ENCODE assay signal across 13 cellular contexts in genomic region chr6:138844203-138844602, GRCh38. TPM values are rescaled to one million over a fixed set of nuclear protein-coding genes. Genes with fewer than 3 reads are reported as not detected.
DNase-seq lines count a peak whose midpoint lies in the region; ATAC-seq and TF ChIP-seq lines count a peak whose summit lies in the region.
"Had no signal": no experiment of that assay in that cellular context is flagged by ENCODE, and none has a peak within 500 bp of the region (broad histone marks: within the 10 kb centered on the region; RNA-seq: fewer than 3 reads in every experiment).

No MANE protein-coding gene starts in this region.

- TF ChIP-seq POLR2A in testis (IDR thresholded peaks at IDR 0.05) (no peak), esophagus muscularis mucosa (IDR thresholded peaks at IDR 0.05; ENCODE audit: low read depth) (no peak)

- H3K27me3 ChIP-seq in adipocyte (replicated peaks; ENCODE audit: control insufficient read depth, insufficient read depth, low read length) (no peaks in the 10 kb centered on the region), testis (no peaks in the 10 kb centered on the region), esophagus muscularis mucosa (no peaks in the 10 kb centered on the region)
- H3K27me3 ChIP-seq: gastrocnemius medialis, SJSA1, upper lobe of right lung had no signal

- DNase-seq in NCI-H82 (lab: John Stamatoyannopoulos, UW) (peak; percentile 52), NCI-H82 treated with DMSO at 0.1 percent for 48 hours (lab: John Stamatoyannopoulos, UW; ENCODE audit: unreplicated experiment) (no peak), adipocyte (ENCODE audit: low read depth) (peak; percentile 58), left ventricle myocardium superior (peak; percentile 77), testis (peak; percentile 36), esophagus muscularis mucosa (ENCODE audit: extremely low spot score) (no peak), HUDEP-2 (lab: John Stamatoyannopoulos, UW; ENCODE audit: unreplicated experiment in 76 of 76) (no peak)
- DNase-seq: activated CD8-positive, alpha-beta T cell treated with anti-CD3 and anti-CD28 coated beads for 36 hours; upper lobe of right lung had no signal

- no peaks in the 10 kb centered on the region for H3K9me3 ChIP-seq in adipocyte (ENCODE audit: control insufficient read depth, low read length)
- H3K9me3 ChIP-seq in testis: no peaks in the 10 kb centered on the region
- H3K9me3 ChIP-seq in esophagus muscularis mucosa: no peaks in the 10 kb centered on the region
- H3K9me3 ChIP-seq: A549, gastrocnemius medialis, SJSA1, upper lobe of right lung had no signal

- no peak overlapping the region for H3K9ac ChIP-seq in adipocyte (ENCODE audit: low read length)

- TF ChIP-seq EP300 in esophagus muscularis mucosa (IDR thresholded peaks at IDR 0.05): no peak

- H3K4me3 ChIP-seq in adipocyte (ENCODE audit: low read length): peak overlapping the region; percentile 57
- no peak overlapping the region for H3K4me3 ChIP-seq in testis
- H3K4me3 ChIP-seq in esophagus muscularis mucosa: no peak overlapping the region
- H3K4me3 ChIP-seq: A549, SJSA1, upper lobe of right lung had no signal

- no peaks in the 10 kb centered on the region for H3K36me3 ChIP-seq in adipocyte (ENCODE audit: control insufficient read depth, insufficient read depth, low read length, severe bottlenecking)
- H3K36me3 ChIP-seq in testis (ENCODE audit: low read depth, missing control alignments): no peaks in the 10 kb centered on the region
- H3K36me3 ChIP-seq in esophagus muscularis mucosa: no peaks in the 10 kb centered on the region
- H3K36me3 ChIP-seq: gastrocnemius medialis, SJSA1, upper lobe of right lung had no signal

- peak; percentile 98 for ATAC-seq in left ventricle myocardium superior
- ATAC-seq in GM21423 (IDR thresholded peaks at IDR 0.05; ENCODE audit: unreplicated experiment): no peak
- ATAC-seq: A549; activated CD8-positive, alpha-beta T cell treated with anti-CD3 and anti-CD28 coated beads for 36 hours; upper lobe of right lung had no signal

- intact Hi-C loops in left ventricle myocardium superior (cut with micrococcal nuclease): no loop called here
- intact Hi-C loops in testis (cut with DNase I; ENCODE audit: low total_unique reads): no loop called here
- intact Hi-C loops in esophagus muscularis mucosa (cut with DNase I): no loop called here

- H3K4me1 ChIP-seq in adipocyte (ENCODE audit: control insufficient read depth, insufficient read depth, low read length): peaks cover 11% of the 10 kb centered on the region
- H3K4me1 ChIP-seq in testis: peaks cover 6% of the 10 kb centered on the region
- peaks cover 5 to 8% (median 6%) of the 10 kb centered on the region in 4 donors for H3K4me1 ChIP-seq in esophagus muscularis mucosa
- H3K4me1 ChIP-seq: A549, gastrocnemius medialis, SJSA1, upper lobe of right lung had no signal

- TF ChIP-seq CTCF in testis (IDR thresholded peaks at IDR 0.05) (no peak), esophagus muscularis mucosa (IDR thresholded peaks at IDR 0.05) (no peak)

- H3K27ac ChIP-seq in testis (no peak overlapping the region), esophagus muscularis mucosa (replicated peaks in 1 of 4) (no peak overlapping the region)
- H3K27ac ChIP-seq: A549, gastrocnemius medialis, SJSA1, upper lobe of right lung had no signal

- WGBS in testis, 2 donors: 47 to 48% methylated on average over 9 of the region's 9 CpGs
- WGBS in esophagus muscularis mucosa: 59% methylated on average over 9 of the region's 9 CpGs

RNA-seq across cellular contexts. Expression of gene ECT2L, which starts 48.3 kb away (rescaled TPM):
- total RNA-seq in left ventricle myocardium superior (0.37 TPM), testis (under 1 TPM; 0.16 to 0.19 TPM), esophagus muscularis mucosa (under 1 TPM; 0.17 to 0.42 (median 0.21) TPM)
- 1.6 TPM for polyA plus RNA-seq in testis (ENCODE audit: insufficient read depth, low read depth, low replicate concordance)
- total RNA-seq: activated CD8-positive, alpha-beta T cell treated with anti-CD3 and anti-CD28 coated beads for 36 hours; gastrocnemius medialis; SJSA1; upper lobe of right lung had no signal

Comparison
In these comparisons a context has a peak if more than half of its experiments do, and no peak if none do; other contexts are left out.
1. DNase-seq: peak in NCI-H82 (single experiment), adipocyte (single experiment), left ventricle myocardium superior (single experiment) and testis (single experiment); none in NCI-H82 treated with DMSO at 0.1 percent for 48 hours (single experiment), esophagus muscularis mucosa (single experiment) and HUDEP-2 (0 of 76).